1 cellular context compared by ENCODE assay signal in the genomic region with DNA sequence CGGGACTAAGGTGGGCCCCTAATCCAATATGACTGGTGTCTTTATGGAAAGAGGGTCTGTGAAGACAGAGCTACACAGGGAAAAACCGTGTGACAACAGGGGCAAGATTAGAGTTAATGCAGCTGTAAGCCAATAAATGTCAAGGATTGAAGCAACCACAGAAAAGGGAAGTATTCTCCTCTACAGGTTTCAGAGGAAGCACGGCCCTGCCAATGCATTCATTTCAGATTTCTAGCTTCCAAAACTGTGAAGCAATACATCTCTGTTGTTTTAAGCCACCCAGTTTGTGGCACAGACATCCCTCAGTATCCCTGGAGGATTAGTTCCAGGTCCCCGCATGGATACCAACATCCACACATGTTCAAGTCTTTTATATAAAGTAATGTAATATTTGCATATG.
TF ChIP-seq lines count a peak whose summit lies in the region.

No MANE protein-coding gene starts in this region.

TF ChIP-seq in SK-N-SH, 30 proteins besides CTCF, POLR2A, EP300 and RAD21 (continued from another document):
- TF ChIP-seq RCOR1 (IDR thresholded peaks at IDR 0.05; ENCODE audit: low read length) (no peak), FOSL2 (IDR thresholded peaks at IDR 0.05; ENCODE audit: borderline replicate concordance, low read depth) (no peak), TAF1 (IDR thresholded peaks at IDR 0.05; ENCODE audit: borderline replicate concordance, low read depth, low read length) (no peak)
TF ChIP-seq in SK-N-SH: peak in this region for 0.
